Comparison of ENCODE assay signal across 8 cellular contexts in the genomic region with DNA sequence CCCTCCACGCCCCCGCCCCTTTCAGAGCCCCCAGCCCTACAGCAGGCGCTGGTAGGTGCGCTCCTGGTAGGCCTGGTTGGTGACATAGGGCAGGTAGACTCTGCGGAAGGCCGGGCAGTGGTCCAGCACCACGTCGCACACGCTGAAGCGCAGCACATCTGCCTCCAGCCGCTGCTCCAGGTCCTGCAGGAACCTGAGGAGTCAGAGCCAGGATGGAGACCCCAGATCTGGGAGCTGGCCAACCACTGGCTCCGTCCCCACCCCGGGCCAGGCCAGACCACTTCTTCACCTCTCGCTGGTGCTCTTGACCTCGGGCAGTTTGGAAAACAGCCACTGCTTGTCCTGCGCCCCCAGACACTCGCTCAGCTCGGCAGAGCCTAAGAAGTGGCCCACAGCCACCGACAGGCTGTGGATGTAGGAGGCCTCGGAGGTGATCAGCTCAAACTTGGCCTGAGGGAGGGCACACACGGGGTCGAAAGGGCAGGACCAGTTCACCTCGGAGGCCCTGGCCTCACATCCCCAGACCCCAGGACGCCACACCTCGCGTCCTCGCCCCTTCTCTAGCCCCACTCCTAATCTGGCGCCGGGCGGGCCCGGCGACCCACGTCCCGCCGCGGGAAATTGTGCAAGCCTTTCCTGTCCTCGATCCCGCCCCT. TPM values are rescaled to one million over a fixed set of nuclear protein-coding genes. Genes with fewer than 3 reads are reported as not detected.
A peak's percentile ranks its signal among the peaks of the same experiment; 100 is the strongest.
DNase-seq lines count a peak whose midpoint lies in the region; ATAC-seq, FAIRE-seq and TF ChIP-seq lines count a peak whose summit lies in the region.

No MANE protein-coding gene starts in this region.

- no peaks in the 10 kb centered on the region for H3K9me3 Mint-ChIP-seq in activated CD8-positive, alpha-beta memory T cell treated with anti-CD3 and anti-CD28 coated beads, Interleukin-2, amount 10 ng/mL, durations not matched to agents 7 days and 5 days (ENCODE audit: low read depth)

- peak overlapping the region; percentile 43 for H3K9ac ChIP-seq in iPS-18a (ENCODE audit: low read length)

- ATAC-seq in A549 = peak; percentile 37 to 45; a peak in 5 of 6 replicates
- ATAC-seq in GM21717 (IDR thresholded peaks at IDR 0.05; ENCODE audit: unreplicated experiment) = peak; percentile 20
- ATAC-seq in activated CD8-positive, alpha-beta memory T cell treated with anti-CD3 and anti-CD28 coated beads, Interleukin-2, amount 10 ng/mL, durations not matched to agents 7 days and 5 days = no peak

- peak overlapping the region; percentile 97 for H3K27ac Mint-ChIP-seq in activated CD8-positive, alpha-beta memory T cell treated with anti-CD3 and anti-CD28 coated beads, Interleukin-2, amount 10 ng/mL, durations not matched to agents 7 days and 5 days

- no peaks in the 10 kb centered on the region for H3K27me3 ChIP-seq in iPS-18a (ENCODE audit: control insufficient read depth, insufficient read depth, low read length)
- H3K27me3 ChIP-seq in stomach = no peaks in the 10 kb centered on the region

- POLR2A ChIA-PET in A549 (lab: Yijun Ruan, JAX) = interaction anchor here (1.7 to 2.3 kb wide), 2 partner anchors 11 to 31 kb away, joined by 5 to 29 read pairs; partner anchors contain the start of gene CPLANE2

- DNase-seq in A549 (ENCODE audit: low read depth in 1 of 2, low spot score in 1 of 2) (peak in 1 of 2 experiments; percentile 10), stomach (no peak), RKO (ENCODE audit: low spot score) (no peak), hippocampal formation (lab: John Stamatoyannopoulos, UW) (no peak), retina (no peak)
- DNase-seq in activated CD8-positive, alpha-beta memory T cell treated with anti-CD3 and anti-CD28 coated beads, Interleukin-2, amount 10 ng/mL, durations not matched to agents 7 days and 5 days = no peak

- H3K4me1 Mint-ChIP-seq in activated CD8-positive, alpha-beta memory T cell treated with anti-CD3 and anti-CD28 coated beads, Interleukin-2, amount 10 ng/mL, durations not matched to agents 7 days and 5 days = peaks cover 5% of the 10 kb centered on the region

- H3K36me3 Mint-ChIP-seq in activated CD8-positive, alpha-beta memory T cell treated with anti-CD3 and anti-CD28 coated beads, Interleukin-2, amount 10 ng/mL, durations not matched to agents 7 days and 5 days = no peaks in the 10 kb centered on the region

- no peak for TF ChIP-seq RAD21 in A549 (conservative IDR thresholded peaks at IDR 0.05 in 1 of 2, IDR thresholded peaks at IDR 0.05 in 1 of 2)

- H3K27me3 Mint-ChIP-seq in activated CD8-positive, alpha-beta memory T cell treated with anti-CD3 and anti-CD28 coated beads, Interleukin-2, amount 10 ng/mL, durations not matched to agents 7 days and 5 days = no peaks in the 10 kb centered on the region

- no peak for FAIRE-seq in A549 (lab: Jason Lieb, UNC)

- H3K4me1 ChIP-seq in A549 (peaks cover 26% of the 10 kb centered on the region), iPS-18a (ENCODE audit: control insufficient read depth, low read depth, low read length) (peaks cover 3% of the 10 kb centered on the region), stomach (peaks cover 22 to 51% (median 44%) of the 10 kb centered on the region in 4 donors)

- peak overlapping the region; percentile 51 for H3K4me3 ChIP-seq in A549
- H3K4me3 ChIP-seq in iPS-18a (ENCODE audit: low read length) = peak overlapping the region; percentile 62
- H3K4me3 ChIP-seq in stomach = peak overlapping the region; percentile 49 to 64 (median 58)

- 0% methylated on average over 5 of the region's 38 CpGs for WGBS in A549 (ENCODE audit: missing lambda C conversion rate)
- 22 to 39% (median 38%) methylated on average over 30 to 38 of the region's 38 CpGs for WGBS in stomach, 5 donors

- TF ChIP-seq CTCF in A549 (IDR thresholded peaks at IDR 0.05) (no peak), stomach (IDR thresholded peaks at IDR 0.05) (no peak)

- peak overlapping the region; percentile 74 to 95 for H3K27ac ChIP-seq in A549
- no peak overlapping the region for H3K27ac ChIP-seq in iPS-18a (ENCODE audit: low read length)
- H3K27ac ChIP-seq in stomach = peak overlapping the region; percentile 62 to 98 (median 96)

- peak overlapping the region; percentile 78 for H3K4me3 Mint-ChIP-seq in activated CD8-positive, alpha-beta memory T cell treated with anti-CD3 and anti-CD28 coated beads, Interleukin-2, amount 10 ng/mL, durations not matched to agents 7 days and 5 days

- TF ChIP-seq POLR2A in A549 (IDR thresholded peaks at IDR 0.05; ENCODE audit: low read length) = no peak
- TF ChIP-seq POLR2A in stomach (IDR thresholded peaks at IDR 0.05) = no peak

- no peaks in the 10 kb centered on the region for H3K9me3 ChIP-seq in A549
- H3K9me3 ChIP-seq in iPS-18a (ENCODE audit: control insufficient read depth, low read depth, low read length) = no peaks in the 10 kb centered on the region
- H3K9me3 ChIP-seq in stomach = no peaks in the 10 kb centered on the region

- H3K4me2 ChIP-seq in A549 = peak overlapping the region; percentile 79

- intact Hi-C loops in stomach (cut with DNase I; ENCODE audit: low total_unique reads) = no loop called here

- CTCF ChIA-PET in A549 (lab: Yijun Ruan, JAX) = interaction anchor here (0.7 to 3.9 kb wide), 4 partner anchors 38 to 171 kb away, joined by 3 to 31 read pairs (median 6); no protein-coding TSS in a partner anchor
- CTCF ChIA-PET in activated CD8-positive, alpha-beta memory T cell treated with anti-CD3 and anti-CD28 coated beads, Interleukin-2, amount 10 ng/mL, durations not matched to agents 7 days and 5 days (lab: Charles Lee) = interaction anchor here (1.1 to 3.2 kb wide), 6 partner anchors 11 to 157 kb away, joined by 3 to 21 read pairs (median 6); partner anchors contain the start of gene CPLANE2

- TF ChIP-seq EP300 in A549 (IDR thresholded peaks at IDR 0.05) (no peak), stomach (IDR thresholded peaks at IDR 0.05) (no peak)

- H3K36me3 ChIP-seq in iPS-18a (ENCODE audit: control insufficient read depth, low read depth, low read length) (peaks cover 12% of the 10 kb centered on the region), stomach (peaks cover 0 to 37% (median 16%) of the 10 kb centered on the region in 4 donors)

TF ChIP-seq in A549, 52 proteins besides CTCF, POLR2A, EP300 and RAD21:
- TF ChIP-seq ZSCAN20 (CRISPR knock-in tag; IDR thresholded peaks at IDR 0.05) (no peak), MAFK (IDR thresholded peaks at IDR 0.05; ENCODE audit: partially characterized antibody) (no peak), NFE2L2 (conservative IDR thresholded peaks at IDR 0.05; ENCODE audit: low read length) (no peak), CEBPB (IDR thresholded peaks at IDR 0.05) (peak; percentile 41 to 74; a peak in 3 of 4 replicates)
TF ChIP-seq in A549: peak in this region for 1.

RNA-seq across cellular contexts. Expression of gene ARHGEF19, which starts 6.4 kb away (rescaled TPM):
- polyA plus RNA-seq in A549 (2011; rRNA removed) = 6.1 and 6.7 TPM in 2 replicates
- 9.2 and 11.2 TPM in 2 replicates for polyA plus RNA-seq in A549 (2012; cell fraction: cytosol; rRNA removed)
- 25.8 and 26.3 TPM in 2 replicates for polyA plus RNA-seq in A549 (2012; cell fraction: nucleus; rRNA removed)
- polyA plus RNA-seq in A549 (2017; fragmentation: RNase III; extraction: RNeasy Plus Mini Kit Qiagen cat#74134 plus additional on column Dnase treatment) = 7.6 to 9.5 TPM (median 9.2 TPM) in 3 replicates
- polyA minus RNA-seq in A549 (2011; rRNA and poly(A)+ RNA removed) = 3.2 and 4.2 TPM in 2 replicates
- total RNA-seq in activated CD8-positive, alpha-beta memory T cell treated with anti-CD3 and anti-CD28 coated beads, Interleukin-2, amount 10 ng/mL, durations not matched to agents 7 days and 5 days = 1 to 10 TPM; 5.3 to 6.0 TPM
- total RNA-seq in stomach = 10 to 100 TPM in 2 of 5 donors, 1 to 10 TPM in 3; 3.5 to 17.4 (median 8.1) TPM
- polyA plus RNA-seq in stomach = 10 to 100 TPM in 1 of 3 donors, 1 to 10 TPM in 2; 9.5 to 20.1 (median 9.5) TPM

RNA-seq across cellular contexts. Expression of gene CPLANE2, which starts 31.0 kb away (rescaled TPM):
- polyA plus RNA-seq in A549 (2011; rRNA removed) (2.4 and 3.6 TPM in 2 replicates), A549 (2017; fragmentation: RNase III; extraction: RNeasy Plus Mini Kit Qiagen cat#74134 plus additional on column Dnase treatment) (2.6 to 3.7 TPM (median 2.8 TPM) in 3 replicates), stomach (1 to 10 TPM; 1.8 to 3.4 (median 2.3) TPM)
- 3.5 and 5.1 TPM in 2 replicates for polyA plus RNA-seq in A549 (2012; cell fraction: cytosol; rRNA removed)
- polyA plus RNA-seq in A549 (2012; cell fraction: nucleus; rRNA removed) = 5.7 and 6.7 TPM in 2 replicates
- polyA minus RNA-seq in A549 (2011; rRNA and poly(A)+ RNA removed) = 5.3 and 14.1 TPM in 2 replicates
- total RNA-seq in activated CD8-positive, alpha-beta memory T cell treated with anti-CD3 and anti-CD28 coated beads, Interleukin-2, amount 10 ng/mL, durations not matched to agents 7 days and 5 days = 1 to 10 TPM; 5.9 to 6.4 TPM
- 10 to 100 TPM in 1 of 5 donors, 1 to 10 TPM in 2, under 1 TPM in 1, not detected in 1; 0.45 to 18.8 (median 2.7) TPM for total RNA-seq in stomach

RNA-seq across cellular contexts. Expression of gene EPHA2, which starts 50.1 kb away (rescaled TPM):
- 55.0 and 59.3 TPM in 2 replicates for polyA plus RNA-seq in A549 (2011; rRNA removed)
- polyA plus RNA-seq in A549 (2012; cell fraction: cytosol; rRNA removed) = 112 and 122 TPM in 2 replicates
- polyA plus RNA-seq in A549 (2012; cell fraction: nucleus; rRNA removed) = 317 and 462 TPM in 2 replicates
- 87.1 to 93.8 TPM (median 93.2 TPM) in 3 replicates for polyA plus RNA-seq in A549 (2017; fragmentation: RNase III; extraction: RNeasy Plus Mini Kit Qiagen cat#74134 plus additional on column Dnase treatment)
- polyA minus RNA-seq in A549 (2011; rRNA and poly(A)+ RNA removed) = 99.4 and 100.0 TPM in 2 replicates
- total RNA-seq in activated CD8-positive, alpha-beta memory T cell treated with anti-CD3 and anti-CD28 coated beads, Interleukin-2, amount 10 ng/mL, durations not matched to agents 7 days and 5 days = not detected
- 100 to 1,000 TPM in 1 of 5 donors, 10 to 100 TPM in 3, 1 to 10 TPM in 1; 6.7 to 200 (median 42.7) TPM for total RNA-seq in stomach
- 10 to 100 TPM in 2 of 3 donors, 1 to 10 TPM in 1; 4.6 to 30.4 (median 11.0) TPM for polyA plus RNA-seq in stomach

Comparison
In these comparisons a context has a peak if more than half of its experiments do, and no peak if none do; other contexts are left out.
1. RNA of gene EPHA2, which starts 50.1 kb away (total RNA-seq): 6.7 to 200 TPM in stomach; not detected in activated CD8-positive, alpha-beta memory T cell treated with anti-CD3 and anti-CD28 coated beads, Interleukin-2, amount 10 ng/mL, durations not matched to agents 7 days and 5 days; every median in the first group is over 4 times any median in the second.
2. Peak in every context shown above with its lines, with median percentiles within 50 percentile points of each other: H3K4me3 ChIP-seq.